21 cellular contexts compared by ENCODE assay signal in the genomic region with DNA sequence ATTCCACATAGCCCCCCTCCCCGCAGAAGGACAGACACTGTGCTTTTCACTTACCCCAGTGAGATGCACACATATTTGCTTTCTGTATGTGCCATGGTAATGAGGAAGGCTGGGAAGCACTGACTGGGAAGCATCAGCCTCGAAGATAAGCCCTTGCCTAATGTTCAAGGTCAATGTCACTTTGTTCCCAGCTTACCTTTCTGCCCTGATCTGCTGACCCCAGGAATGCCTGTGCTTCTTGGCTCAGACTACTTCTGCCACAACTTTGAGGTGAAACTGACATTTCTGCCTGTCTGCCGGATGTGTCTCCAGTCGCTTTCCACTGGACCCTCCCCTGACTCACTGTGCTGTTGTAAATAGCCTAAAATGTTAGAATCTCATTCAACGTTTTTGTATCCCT.
"Had no signal": no experiment of that assay in that cellular context is flagged by ENCODE, and none has a peak within 500 bp of the region (broad histone marks: within the 10 kb centered on the region; RNA-seq: fewer than 3 reads in every experiment).

No MANE protein-coding gene starts in this region.

- H3K4me3 ChIP-seq: mucosa of descending colon, psoas muscle, sigmoid colon, skin epidermis, upper lobe of left lung, vagina had no signal

- H3K27ac ChIP-seq: neutrophil, psoas muscle, sigmoid colon, skin epidermis, vagina had no signal

- ATAC-seq: effector memory CD8-positive, alpha-beta T cell; mucosa of descending colon; naive thymus-derived CD8-positive, alpha-beta T cell; psoas muscle; stimulated activated naive B cell treated with anti-CD40 and anti-IgM and Interleukin-4, amounts not matched to agents 10 μg/mL and 1 μg/mL and 100 μg/mL, for 72 hours; stimulated activated naive CD8-positive, alpha-beta T cell treated with anti-CD3 and anti-CD28 coated beads, Interleukin-15, amount 100 ng/mL, for 72 hours had no signal

- H3K27ac Mint-ChIP-seq: dendritic cell treated with granulocyte-macrophage colony-stimulating factor and Interleukin-4, amounts not matched to agents 40 ng/mL and 50 ng/mL, for 4 days; effector memory CD8-positive, alpha-beta T cell; naive thymus-derived CD8-positive, alpha-beta T cell; stimulated activated naive B cell treated with anti-CD40 and anti-IgM and Interleukin-4, amounts not matched to agents 10 μg/mL and 1 μg/mL and 100 μg/mL, for 72 hours; stimulated activated naive CD8-positive, alpha-beta T cell treated with anti-CD3 and anti-CD28 coated beads, Interleukin-15, amount 100 ng/mL, for 72 hours had no signal

- H3K27me3 Mint-ChIP-seq: dendritic cell treated with granulocyte-macrophage colony-stimulating factor and Interleukin-4, amounts not matched to agents 40 ng/mL and 50 ng/mL, for 4 days; effector memory CD8-positive, alpha-beta T cell; stimulated activated naive B cell treated with anti-CD40 and anti-IgM and Interleukin-4, amounts not matched to agents 10 μg/mL and 1 μg/mL and 100 μg/mL, for 72 hours; stimulated activated naive CD8-positive, alpha-beta T cell treated with anti-CD3 and anti-CD28 coated beads, Interleukin-15, amount 100 ng/mL, for 72 hours had no signal

- H3K4me1 Mint-ChIP-seq: naive thymus-derived CD8-positive, alpha-beta T cell; stimulated activated naive B cell treated with anti-CD40 and anti-IgM and Interleukin-4, amounts not matched to agents 10 μg/mL and 1 μg/mL and 100 μg/mL, for 72 hours; stimulated activated naive CD8-positive, alpha-beta T cell treated with anti-CD3 and anti-CD28 coated beads, Interleukin-15, amount 100 ng/mL, for 72 hours had no signal

- H3K36me3 ChIP-seq: neutrophil, sigmoid colon, thoracic aorta, upper lobe of left lung, vagina had no signal

- H3K4me3 Mint-ChIP-seq: dendritic cell treated with granulocyte-macrophage colony-stimulating factor and Interleukin-4, amounts not matched to agents 40 ng/mL and 50 ng/mL, for 4 days; effector memory CD8-positive, alpha-beta T cell; naive thymus-derived CD8-positive, alpha-beta T cell; stimulated activated naive B cell treated with anti-CD40 and anti-IgM and Interleukin-4, amounts not matched to agents 10 μg/mL and 1 μg/mL and 100 μg/mL, for 72 hours; stimulated activated naive CD8-positive, alpha-beta T cell treated with anti-CD3 and anti-CD28 coated beads, Interleukin-15, amount 100 ng/mL, for 72 hours had no signal

- H3K36me3 Mint-ChIP-seq: naive thymus-derived CD8-positive, alpha-beta T cell had no signal

- H3K27me3 ChIP-seq: neutrophil, sigmoid colon, upper lobe of left lung, vagina had no signal

- DNase-seq: central memory CD4-positive, alpha-beta T cell; effector memory CD8-positive, alpha-beta T cell; erythroblast; foreskin melanocyte; head of caudate nucleus; mucosa of descending colon; naive thymus-derived CD8-positive, alpha-beta T cell; psoas muscle; retina; sigmoid colon; stimulated activated CD4-positive, alpha-beta T cell treated with anti-CD3 and anti-CD28 coated beads, Interleukin-2, amount 100 ng/mL, for 24 hours; stimulated activated CD4-positive, alpha-beta T cell treated with anti-CD3 and anti-CD28 coated beads, Interleukin-4, amount 100 ng/mL, for 4 hours; stimulated activated naive B cell treated with anti-CD40 and anti-IgM and Interleukin-4, amounts not matched to agents 10 μg/mL and 1 μg/mL and 100 μg/mL, for 72 hours; stimulated activated naive CD8-positive, alpha-beta T cell treated with anti-CD3 and anti-CD28 coated beads, Interleukin-15, amount 100 ng/mL, for 72 hours; substantia nigra; upper lobe of left lung had no signal

- H3K9me3 ChIP-seq: neutrophil, sigmoid colon, upper lobe of left lung, vagina had no signal
